Comparison of ENCODE assay signal across 13 cellular contexts in genomic region chr15:70772402-70772801, GRCh38.
"Had no signal": no experiment of that assay in that cellular context is flagged by ENCODE, and none has a peak within 500 bp of the region (broad histone marks: within the 10 kb centered on the region; RNA-seq: fewer than 3 reads in every experiment).

No MANE protein-coding gene starts in this region.

- H3K36me3 Mint-ChIP-seq: immature natural killer cell had no signal

- H3K27ac Mint-ChIP-seq: immature natural killer cell; naive thymus-derived CD4-positive, alpha-beta T cell had no signal

- H3K9me3 ChIP-seq: neutrophil, stomach, thoracic aorta had no signal

- H3K27ac ChIP-seq: neutrophil, stomach had no signal

- H3K9me3 Mint-ChIP-seq: immature natural killer cell had no signal

- H3K27me3 ChIP-seq: stomach had no signal

- ATAC-seq: left colon; naive thymus-derived CD4-positive, alpha-beta T cell; sciatic nerve had no signal

- H3K4me3 ChIP-seq: coronary artery, stomach, thoracic aorta had no signal

- FAIRE-seq: kidney had no signal

- H3K4me3 Mint-ChIP-seq: immature natural killer cell; naive thymus-derived CD4-positive, alpha-beta T cell had no signal

- DNase-seq: effector CD4-positive, alpha-beta T cell; immature natural killer cell; kidney; left colon; naive thymus-derived CD4-positive, alpha-beta T cell; posterior cingulate gyrus; stimulated activated naive CD4-positive, alpha-beta T cell; stomach; substantia nigra had no signal

- H3K36me3 ChIP-seq: neutrophil, stomach, thoracic aorta had no signal
